In genomic region chr19:2628597-2628996, GRCh38 we compare ENCODE assay signal across 12 cellular contexts.
DNase-seq lines count a peak whose midpoint lies in the region; ATAC-seq, FAIRE-seq and TF ChIP-seq lines count a peak whose summit lies in the region.
"Had no signal": no experiment of that assay in that cellular context is flagged by ENCODE, and none has a peak within 500 bp of the region (broad histone marks: within the 10 kb centered on the region; RNA-seq: fewer than 3 reads in every experiment).

No MANE protein-coding gene starts in this region.

- H3K27ac Mint-ChIP-seq in activated T-helper 17 cell treated with anti-CD3 and anti-CD28 coated beads, Interleukin-2, amount 50 U/mL, for 72 hours, result peak overlapping the region; percentile 82
- H3K27ac Mint-ChIP-seq in memory B cell, result peak overlapping the region; percentile 95

- H3K9me3 Mint-ChIP-seq in activated T-helper 17 cell treated with anti-CD3 and anti-CD28 coated beads, Interleukin-2, amount 50 U/mL, for 72 hours, result peaks cover 3% of the 10 kb centered on the region
- H3K9me3 Mint-ChIP-seq in memory B cell, result no peaks in the 10 kb centered on the region

- no peak overlapping the region for H3K4me3 ChIP-seq in thoracic aorta
- H3K4me3 ChIP-seq in mucosa of descending colon, result no peak overlapping the region
- H3K4me3 ChIP-seq: lower lobe of right lung had no signal

- no peak for ATAC-seq in activated T-helper 17 cell treated with anti-CD3 and anti-CD28 coated beads, Interleukin-2, amount 50 U/mL, for 72 hours (replicated peaks)
- no peak for ATAC-seq in memory B cell (ENCODE audit: low read depth)
- no peak for ATAC-seq in thoracic aorta (ENCODE audit: insufficient number of reproducible peaks, low FRiP score, low read depth)
- ATAC-seq in mucosa of descending colon, result no peak

- peak overlapping the region; percentile 86 to 96 for H3K27ac ChIP-seq in thoracic aorta

- DNase-seq in GM19239 (ENCODE audit: insufficient read length, low spot score) (no peak), memory B cell (ENCODE audit: low spot score in 2 of 2) (no peak), thoracic aorta (ENCODE audit: low spot score) (no peak), mucosa of descending colon (no peak), T-helper 1 cell (no peak)
- no peak for DNase-seq in activated CD4-positive, alpha-beta T cell treated with anti-CD3 and anti-CD28 coated beads, Interleukin-2, amount 50 U/mL, for 1 hour
- DNase-seq: activated gamma-delta T cell, aorta, erythroblast, lower lobe of right lung, NCI-H748 treated with DMSO at 0.1 percent for 48 hours had no signal

- H3K36me3 ChIP-seq in thoracic aorta (no peaks in the 10 kb centered on the region), mucosa of descending colon (ENCODE audit: low read depth) (no peaks in the 10 kb centered on the region)
- H3K36me3 ChIP-seq: lower lobe of right lung had no signal

- TF ChIP-seq CTCF in thoracic aorta (IDR thresholded peaks at IDR 0.05), result no peak
- no peak for TF ChIP-seq CTCF in mucosa of descending colon (IDR thresholded peaks at IDR 0.05)

- no peaks in the 10 kb centered on the region for H3K36me3 Mint-ChIP-seq in activated T-helper 17 cell treated with anti-CD3 and anti-CD28 coated beads, Interleukin-2, amount 50 U/mL, for 72 hours (ENCODE audit: low read depth)
- H3K36me3 Mint-ChIP-seq in memory B cell, result peaks cover 28% of the 10 kb centered on the region

- H3K4me1 ChIP-seq in thoracic aorta (ENCODE audit: control insufficient read depth in 1 of 2, low read depth in 2 of 2), result peaks cover 25 to 53% of the 10 kb centered on the region in 2 donors
- peaks cover 9% of the 10 kb centered on the region for H3K4me1 ChIP-seq in mucosa of descending colon (ENCODE audit: low read depth)

- H3K9me3 ChIP-seq in thoracic aorta (peaks cover 6% of the 10 kb centered on the region), mucosa of descending colon (peaks cover 13% of the 10 kb centered on the region)

- FAIRE-seq in GM19239 (lab: Jason Lieb, UNC), result peak; percentile 18

- intact Hi-C loops in mucosa of descending colon (cut with DNase I, micrococcal nuclease), result no loop called here

- H3K27me3 ChIP-seq in thoracic aorta (replicated peaks; ENCODE audit: insufficient read depth), result no peaks in the 10 kb centered on the region

- no peaks in the 10 kb centered on the region for H3K27me3 Mint-ChIP-seq in activated T-helper 17 cell treated with anti-CD3 and anti-CD28 coated beads, Interleukin-2, amount 50 U/mL, for 72 hours
- H3K27me3 Mint-ChIP-seq in memory B cell, result no peaks in the 10 kb centered on the region

- H3K4me3 Mint-ChIP-seq in activated T-helper 17 cell treated with anti-CD3 and anti-CD28 coated beads, Interleukin-2, amount 50 U/mL, for 72 hours, result peak overlapping the region; percentile 63
- peak overlapping the region; percentile 24 for H3K4me3 Mint-ChIP-seq in memory B cell

- peaks cover 17% of the 10 kb centered on the region for H3K4me1 Mint-ChIP-seq in activated T-helper 17 cell treated with anti-CD3 and anti-CD28 coated beads, Interleukin-2, amount 50 U/mL, for 72 hours
- peaks cover 66% of the 10 kb centered on the region for H3K4me1 Mint-ChIP-seq in memory B cell
